Comparison of ENCODE assay signal across 8 cellular contexts in the genomic region with DNA sequence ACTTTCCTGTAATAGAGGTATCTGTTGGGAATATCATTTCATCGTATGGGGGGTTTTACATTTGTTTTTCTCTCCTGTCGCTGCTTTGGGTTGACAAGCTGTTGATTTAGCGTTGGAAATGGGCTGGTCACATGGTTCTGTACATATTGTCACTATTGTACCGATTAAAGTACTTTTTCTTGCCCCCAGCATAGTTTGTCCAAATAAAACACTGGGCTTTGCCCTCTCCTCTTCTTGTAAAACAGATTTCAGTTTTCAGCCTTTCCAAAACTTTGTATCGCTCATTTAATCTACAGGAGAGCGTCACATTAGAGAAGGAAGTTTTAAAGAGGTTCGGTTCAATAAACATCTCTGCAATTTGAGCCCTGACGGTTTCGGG. TPM values are rescaled to one million over a fixed set of nuclear protein-coding genes. Genes with fewer than 3 reads are reported as not detected.
DNase-seq lines count a peak whose midpoint lies in the region; ATAC-seq and TF ChIP-seq lines count a peak whose summit lies in the region.

No MANE protein-coding gene starts in this region.

- peak overlapping the region; percentile 75 for H3K27ac Mint-ChIP-seq in activated naive CD4-positive, alpha-beta T cell treated with anti-CD3 and anti-CD28 coated beads, Interleukin-2, amount 10 ng/mL, durations not matched to agents 7 days and 5 days

- intact Hi-C loops in transverse colon (cut with DNase I; ENCODE audit: low total_unique reads) = loop anchor here (5.0 kb wide), 1 partner anchor 323 kb away; the partner anchor contains the start of gene DNAJC1

- TF ChIP-seq CTCF in astrocyte of the cerebellum (IDR thresholded peaks at IDR 0.05; ENCODE audit: low read depth, low read length, missing control alignments) (no peak), transverse colon (IDR thresholded peaks at IDR 0.05) (no peak)

- H3K4me3 ChIP-seq in astrocyte of the cerebellum (ENCODE audit: low read depth, low read length) (peak overlapping the region; percentile 53), transverse colon (peak overlapping the region; percentile 44 to 83 (median 54))

- H3K27me3 Mint-ChIP-seq in activated naive CD4-positive, alpha-beta T cell treated with anti-CD3 and anti-CD28 coated beads, Interleukin-2, amount 10 ng/mL, durations not matched to agents 7 days and 5 days = peaks cover 52% of the 10 kb centered on the region

- H3K9me3 ChIP-seq in transverse colon = no peaks in the 10 kb centered on the region

- WGBS in transverse colon (ENCODE audit: low coverage in 1 of 2), 2 donors = 0 to 5% methylated on average over 5 to 9 of the region's 9 CpGs

- H3K4me3 Mint-ChIP-seq in activated naive CD4-positive, alpha-beta T cell treated with anti-CD3 and anti-CD28 coated beads, Interleukin-2, amount 10 ng/mL, durations not matched to agents 7 days and 5 days = peak overlapping the region; percentile 84

- no peaks in the 10 kb centered on the region for H3K9me3 Mint-ChIP-seq in activated naive CD4-positive, alpha-beta T cell treated with anti-CD3 and anti-CD28 coated beads, Interleukin-2, amount 10 ng/mL, durations not matched to agents 7 days and 5 days

- no peak for DNase-seq in activated naive CD4-positive, alpha-beta T cell treated with anti-CD3 and anti-CD28 coated beads, Interleukin-2, amount 10 ng/mL, durations not matched to agents 7 days and 5 days
- no peak for DNase-seq in activated naive CD4-positive, alpha-beta T cell treated with Interleukin-2 at 50 U/mL for 16 hours
- no peak for DNase-seq in astrocyte of the cerebellum (ENCODE audit: low read depth)
- DNase-seq in medulla oblongata (ENCODE audit: extremely low spot score) = peak; percentile 40
- DNase-seq in transverse colon = no peak
- DNase-seq in MV-4-11 (lab: John Stamatoyannopoulos, UW) = no peak
- no peak for DNase-seq in NCI-H446 treated with DMSO at 0.1 percent for 48 hours (lab: John Stamatoyannopoulos, UW)

- H3K36me3 Mint-ChIP-seq in activated naive CD4-positive, alpha-beta T cell treated with anti-CD3 and anti-CD28 coated beads, Interleukin-2, amount 10 ng/mL, durations not matched to agents 7 days and 5 days = peaks cover 20% of the 10 kb centered on the region

- H3K36me3 ChIP-seq in transverse colon = peaks cover 0 to 16% (median 7%) of the 10 kb centered on the region in 4 donors

- in situ Hi-C loops in astrocyte of the cerebellum (cut with HindIII; ENCODE audit: low sequenced_read_pairs) (loop anchor here (25.0 kb wide), 1 partner anchor 237 kb away; no protein-coding TSS in a partner anchor), transverse colon (cut with MboI; ENCODE audit: low pct_ligation_motif_present in 1 of 4, low pct_unique_long_range_greater_than_20kb in 1 of 4, low sequenced_read_pairs in 3 of 4) (loop anchor here in 2 of 4 donors (10.0 to 25.0 kb wide), 3 partner anchors 313 to 813 kb away; partner anchors contain the start of gene DNAJC1 (in 2 of the 2))

- ATAC-seq in HG03025 (IDR thresholded peaks at IDR 0.05; ENCODE audit: low FRiP score, unreplicated experiment) = no peak

- H3K27ac ChIP-seq in transverse colon = peak overlapping the region; percentile 76 to 84 (median 81)

- H3K4me1 ChIP-seq in transverse colon = peaks cover 11 to 45% (median 23%) of the 10 kb centered on the region in 4 donors

- peaks cover 45% of the 10 kb centered on the region for H3K4me1 Mint-ChIP-seq in activated naive CD4-positive, alpha-beta T cell treated with anti-CD3 and anti-CD28 coated beads, Interleukin-2, amount 10 ng/mL, durations not matched to agents 7 days and 5 days

- CTCF ChIA-PET in activated naive CD4-positive, alpha-beta T cell treated with anti-CD3 and anti-CD28 coated beads, Interleukin-2, amount 10 ng/mL, durations not matched to agents 7 days and 5 days (lab: Charles Lee) = interaction anchor here (1.1 kb wide), 1 partner anchor 14 kb away, joined by 3 read pairs; no protein-coding TSS in a partner anchor

- no peak for TF ChIP-seq POLR2A in transverse colon (IDR thresholded peaks at IDR 0.05)

- TF ChIP-seq EP300 in transverse colon (IDR thresholded peaks at IDR 0.05; ENCODE audit: low read depth) = no peak

- H3K27me3 ChIP-seq in transverse colon = peaks cover 31% of the 10 kb centered on the region

RNA-seq across cellular contexts. Expression of gene BMI1, which starts 4.0 kb away (rescaled TPM):
- 10 to 100 TPM; 29.2 to 63.0 (median 42.5) TPM for total RNA-seq in transverse colon

RNA-seq across cellular contexts. Expression of gene COMMD3, which starts 8.7 kb away (rescaled TPM):
- total RNA-seq in transverse colon = 10 to 100 TPM in 2 of 4 donors, 1 to 10 TPM in 2; 3.0 to 35.1 (median 18.3) TPM

RNA-seq across cellular contexts. Expression of gene SPAG6, which starts 20.4 kb away (rescaled TPM):
- total RNA-seq in transverse colon = not detected
